Comparison of ENCODE assay signal across 15 cellular contexts in genomic region chr9:130728721-130729120, GRCh38. TPM values are rescaled to one million over a fixed set of nuclear protein-coding genes. Genes with fewer than 3 reads are reported as not detected.
DNase-seq lines count a peak whose midpoint lies in the region; ATAC-seq, FAIRE-seq and TF ChIP-seq lines count a peak whose summit lies in the region.
"Had no signal": no experiment of that assay in that cellular context is flagged by ENCODE, and none has a peak within 500 bp of the region (broad histone marks: within the 10 kb centered on the region; RNA-seq: fewer than 3 reads in every experiment).

No MANE protein-coding gene starts in this region.

- H3K9ac ChIP-seq in endothelial cell of umbilical vein (replicated peaks; ENCODE audit: extremely low read depth, insufficient read depth, low read length) (peak overlapping the region; percentile 21), smooth muscle cell (ENCODE audit: low read depth) (no peak overlapping the region)

- no peak overlapping the region for H3K4me3 ChIP-seq in RWPE2 (ENCODE audit: severe bottlenecking)
- H3K4me3 ChIP-seq in endothelial cell of umbilical vein (replicated peaks in 1 of 3; ENCODE audit: insufficient read depth in 1 of 3, low read depth in 1 of 3, low read length in 3 of 3), result peak overlapping the region in 1 of 3 experiments; percentile 35
- no peak overlapping the region for H3K4me3 ChIP-seq in smooth muscle cell
- H3K4me3 ChIP-seq: suprapubic skin had no signal

- H3K27ac Mint-ChIP-seq in activated T-cell treated with anti-CD3 and anti-CD28 coated beads, Interleukin-2, amount 50 U/mL, for 24 hours, result peak overlapping the region; percentile 48
- H3K27ac Mint-ChIP-seq: T-helper 1 cell treated with Interleukin-12 subunit alpha and Interleukin-12 subunit beta and Interleukin-4 antibody, amounts not matched to agents 30 μg/mL and 1 μg/mL, for 36 hours had no signal

- peak; percentile 63 for FAIRE-seq in endothelial cell of umbilical vein (lab: Jason Lieb, UNC)
- FAIRE-seq: A204.1, HepG2 had no signal

- POLR2A ChIA-PET in endothelial cell of umbilical vein (lab: Charles Lee) (interaction anchor here (0.6 kb wide), 1 partner anchor 17 kb away, joined by 6 read pairs; no protein-coding TSS in a partner anchor), GM10248 (lab: Yijun Ruan, JAX) (no interaction called here)

- H4K20me1 ChIP-seq in endothelial cell of umbilical vein (replicated peaks; ENCODE audit: control insufficient read depth, extremely low read depth, insufficient read depth, low read length), result no peaks in the 10 kb centered on the region
- peaks cover 61% of the 10 kb centered on the region for H4K20me1 ChIP-seq in smooth muscle cell (ENCODE audit: low read depth)

- TF ChIP-seq CTCF in RWPE2 (IDR thresholded peaks at IDR 0.05; ENCODE audit: poor library complexity, severe bottlenecking), result no peak
- TF ChIP-seq CTCF in endothelial cell of umbilical vein (IDR thresholded peaks at IDR 0.05; ENCODE audit: extremely low read depth in 1 of 2, insufficient read depth in 1 of 2, low read depth in 1 of 2, low read length in 2 of 2), result no peak
- no peak for TF ChIP-seq CTCF in smooth muscle cell (IDR thresholded peaks at IDR 0.05; ENCODE audit: borderline replicate concordance, insufficient read depth, poor library complexity, severe bottlenecking)
- TF ChIP-seq CTCF in GM10248 (IDR thresholded peaks at IDR 0.05; ENCODE audit: control extremely low read depth, extremely low read depth, low read depth, missing control alignments), result no peak

- peaks cover 51% of the 10 kb centered on the region for H3K79me2 ChIP-seq in endothelial cell of umbilical vein (ENCODE audit: control insufficient read depth, insufficient read depth, low read length)
- peaks cover 70% of the 10 kb centered on the region for H3K79me2 ChIP-seq in smooth muscle cell (ENCODE audit: low read depth)

- H3F3A ChIP-seq in smooth muscle cell (ENCODE audit: low read depth), result no peaks in the 10 kb centered on the region

- peaks cover 43% of the 10 kb centered on the region for H3K4me1 ChIP-seq in RWPE2 (ENCODE audit: insufficient read depth, poor library complexity, severe bottlenecking)
- H3K4me1 ChIP-seq in endothelial cell of umbilical vein (ENCODE audit: control insufficient read depth, extremely low read depth, insufficient read depth, low read length), result peaks cover 30% of the 10 kb centered on the region
- no peaks in the 10 kb centered on the region for H3K4me1 ChIP-seq in smooth muscle cell (ENCODE audit: low read depth)

- BruUV-seq in endothelial cell of umbilical vein (replicated peaks; lab: Mats Ljungman, UMichigan), result TSS peak; percentile 16

- intact Hi-C loops in endothelial cell of umbilical vein (cut with micrococcal nuclease), result loop anchor here (2.0 kb wide), 1 partner anchor 14 kb away; no protein-coding TSS in a partner anchor

- H3K36me3 ChIP-seq in RWPE2 (ENCODE audit: low read depth), result no peaks in the 10 kb centered on the region
- no peaks in the 10 kb centered on the region for H3K36me3 ChIP-seq in endothelial cell of umbilical vein (ENCODE audit: control insufficient read depth in 2 of 2, extremely low read depth in 1 of 2, insufficient read depth in 2 of 2, low read length in 2 of 2)
- no peaks in the 10 kb centered on the region for H3K36me3 ChIP-seq in smooth muscle cell (ENCODE audit: low read depth)
- H3K36me3 ChIP-seq: suprapubic skin had no signal

- peaks cover 3% of the 10 kb centered on the region for H3K36me3 Mint-ChIP-seq in activated T-cell treated with anti-CD3 and anti-CD28 coated beads, Interleukin-2, amount 50 U/mL, for 24 hours (ENCODE audit: low read depth)

- H3K4me2 ChIP-seq in endothelial cell of umbilical vein (ENCODE audit: insufficient read depth, low read length) (peak overlapping the region; percentile 67), smooth muscle cell (no peak overlapping the region)

- dilution Hi-C loops in endothelial cell of umbilical vein (cut with MboI; ENCODE audit: extremely low pct_ligation_motif_present, low sequenced_read_pairs), result no loop called here

- CTCF ChIA-PET in endothelial cell of umbilical vein (lab: Charles Lee), result interaction anchor here (0.9 to 1.7 kb wide), 3 partner anchors 11 to 23 kb away, joined by 4 to 5 read pairs (median 4); no protein-coding TSS in a partner anchor
- CTCF ChIA-PET in GM10248 (lab: Yijun Ruan, JAX), result no interaction called here

- H3K27me3 ChIP-seq in RWPE2 (ENCODE audit: insufficient read depth, poor library complexity, severe bottlenecking) (no peaks in the 10 kb centered on the region), endothelial cell of umbilical vein (ENCODE audit: control insufficient read depth in 2 of 2, insufficient read depth in 2 of 2, low read length in 2 of 2) (no peaks in the 10 kb centered on the region), smooth muscle cell (ENCODE audit: low read depth) (no peaks in the 10 kb centered on the region)
- H3K27me3 ChIP-seq: suprapubic skin had no signal

- H3K27me3 Mint-ChIP-seq in activated T-cell treated with anti-CD3 and anti-CD28 coated beads, Interleukin-2, amount 50 U/mL, for 24 hours, result no peaks in the 10 kb centered on the region

- no peak for DNase-seq in activated T-cell treated with anti-CD3 and anti-CD28 coated beads, Interleukin-2, amount 50 U/mL, for 24 hours
- DNase-seq in activated T-cell treated with anti-CD3 and anti-CD28 coated beads for 4 hours, result no peak
- no peak for DNase-seq in RWPE2 (ENCODE audit: low spot score)
- DNase-seq in endothelial cell of umbilical vein (ENCODE audit: low read depth, low spot score), result peak; percentile 67
- no peak for DNase-seq in smooth muscle cell (lab: John Stamatoyannopoulos, UW; ENCODE audit: unreplicated experiment)
- DNase-seq in NCI-H187 treated with DMSO at 0.1 percent for 48 hours (lab: John Stamatoyannopoulos, UW), result no peak
- DNase-seq in GM10248 (ENCODE audit: extremely low spot score), result no peak
- DNase-seq in CD1c-positive myeloid dendritic cell (ENCODE audit: extremely low spot score), result no peak
- DNase-seq: activated CD4-positive, alpha-beta T cell treated with anti-CD3 and anti-CD28 coated beads, Interleukin-2, amount 50 U/mL, for 1 hour; NCI-H1417; OCI-M1 had no signal

- H3K9me3 ChIP-seq in RWPE2 (ENCODE audit: severe bottlenecking), result peaks cover 8% of the 10 kb centered on the region
- H3K9me3 ChIP-seq in endothelial cell of umbilical vein (replicated peaks; ENCODE audit: control insufficient read depth, insufficient read depth, low read length), result no peaks in the 10 kb centered on the region
- no peaks in the 10 kb centered on the region for H3K9me3 ChIP-seq in smooth muscle cell (replicated peaks; ENCODE audit: low read depth)
- H3K9me3 ChIP-seq: suprapubic skin had no signal

- H3K4me3 Mint-ChIP-seq in activated T-cell treated with anti-CD3 and anti-CD28 coated beads, Interleukin-2, amount 50 U/mL, for 24 hours, result no peak overlapping the region
- H3K4me3 Mint-ChIP-seq: T-helper 1 cell treated with Interleukin-12 subunit alpha and Interleukin-12 subunit beta and Interleukin-4 antibody, amounts not matched to agents 30 μg/mL and 1 μg/mL, for 36 hours had no signal

- ATAC-seq in RWPE2 (ENCODE audit: low read depth), result peak; percentile 59
- ATAC-seq: HepG2 had no signal

- H2AFZ ChIP-seq in endothelial cell of umbilical vein (ENCODE audit: low read depth, low read length) (no peak overlapping the region), smooth muscle cell (ENCODE audit: low read depth) (no peak overlapping the region)

- H3K27ac ChIP-seq in RWPE2 (ENCODE audit: poor library complexity, severe bottlenecking) (peak overlapping the region; percentile 95), endothelial cell of umbilical vein (ENCODE audit: insufficient read depth, low read depth, low read length) (peak overlapping the region; percentile 75), smooth muscle cell (ENCODE audit: low read depth) (peak overlapping the region; percentile 38)
- H3K27ac ChIP-seq: suprapubic skin had no signal

- H3K9me1 ChIP-seq in endothelial cell of umbilical vein (replicated peaks; ENCODE audit: control insufficient read depth, extremely low read depth, insufficient read depth, low read length), result no peaks in the 10 kb centered on the region

- no peak for TF ChIP-seq POLR2A in endothelial cell of umbilical vein (IDR thresholded peaks at IDR 0.05; ENCODE audit: low read depth, low read length)

- H3K9me3 Mint-ChIP-seq in activated T-cell treated with anti-CD3 and anti-CD28 coated beads, Interleukin-2, amount 50 U/mL, for 24 hours, result no peaks in the 10 kb centered on the region
- H3K9me3 Mint-ChIP-seq: T-helper 1 cell treated with Interleukin-12 subunit alpha and Interleukin-12 subunit beta and Interleukin-4 antibody, amounts not matched to agents 30 μg/mL and 1 μg/mL, for 36 hours had no signal

- WGBS in smooth muscle cell (ENCODE audit: low lambda C conversion rate), result 72% methylated on average over 3 of the region's 3 CpGs

- H3K4me1 Mint-ChIP-seq in activated T-cell treated with anti-CD3 and anti-CD28 coated beads, Interleukin-2, amount 50 U/mL, for 24 hours (ENCODE audit: low read depth), result peaks cover 33% of the 10 kb centered on the region

TF ChIP-seq in endothelial cell of umbilical vein, 7 proteins besides CTCF, POLR2A, EP300 and RAD21:
- no peak for TF ChIP-seq EZH2 (IDR thresholded peaks at IDR 0.05; ENCODE audit: borderline replicate concordance, low read depth, low read length, severe bottlenecking)
- no peak for TF ChIP-seq POLR2AphosphoS5 (IDR thresholded peaks at IDR 0.05; ENCODE audit: insufficient read depth, low read depth, low read length)
- TF ChIP-seq MYC (IDR thresholded peaks at IDR 0.05; ENCODE audit: low read depth, low read length), result no peak
- TF ChIP-seq, protein P1, sequence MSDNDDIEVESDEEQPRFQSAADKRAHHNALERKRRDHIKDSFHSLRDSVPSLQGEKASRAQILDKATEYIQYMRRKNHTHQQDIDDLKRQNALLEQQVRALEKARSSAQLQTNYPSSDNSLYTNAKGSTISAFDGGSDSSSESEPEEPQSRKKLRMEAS (IDR thresholded peaks at IDR 0.05; ENCODE audit: insufficient read depth, insufficient read length), result no peak
- TF ChIP-seq JUN (IDR thresholded peaks at IDR 0.05; ENCODE audit: borderline replicate concordance, insufficient read depth, insufficient read length, low read depth), result peak; percentile 87
- TF ChIP-seq FOS (IDR thresholded peaks at IDR 0.05; ENCODE audit: borderline replicate concordance, insufficient read depth, low read length), result peak; percentile 83
- no peak for TF ChIP-seq GATA2 (IDR thresholded peaks at IDR 0.05; ENCODE audit: insufficient read depth, insufficient read length, low read depth, low read length)
TF ChIP-seq in endothelial cell of umbilical vein: peak in this region for 2.

RNA-seq across cellular contexts. Expression of gene EXOSC2, which starts 35.1 kb away (rescaled TPM):
- total RNA-seq in endothelial cell of umbilical vein (44.4 and 46.4 TPM in 2 replicates), smooth muscle cell (12.1 and 14.7 TPM in 2 replicates)
- polyA plus RNA-seq in endothelial cell of umbilical vein (21.7 and 25.5 TPM in 2 replicates), smooth muscle cell (15.8 and 17.3 TPM in 2 replicates)
- 31.9 and 36.6 TPM in 2 replicates for polyA plus RNA-seq in endothelial cell of umbilical vein (2011; cell fraction: cytosol; rRNA removed)
- polyA plus RNA-seq in endothelial cell of umbilical vein (2011; cell fraction: nucleus; rRNA removed), result 52.6 and 72.7 TPM in 2 replicates
- 26.5 and 44.8 TPM in 2 replicates for polyA plus RNA-seq in endothelial cell of umbilical vein (2012)
- 33.5 and 38.8 TPM in 2 replicates for polyA minus RNA-seq in endothelial cell of umbilical vein
- 153 TPM for polyA minus RNA-seq in endothelial cell of umbilical vein (2011; cell fraction: cytosol; rRNA and poly(A)+ RNA removed)
- 17.4 and 31.7 TPM in 2 replicates for polyA minus RNA-seq in endothelial cell of umbilical vein (2011; cell fraction: nucleus; rRNA and poly(A)+ RNA removed)

Comparison
In these comparisons a context has a peak if more than half of its experiments do, and no peak if none do; other contexts are left out.
1. H3K27ac ChIP-seq: peak in every context shown above with its lines; median percentile 95 in RWPE2; 75 in endothelial cell of umbilical vein; 38 in smooth muscle cell.